ENCODE assay signal across 1 cellular context in the genomic region with DNA sequence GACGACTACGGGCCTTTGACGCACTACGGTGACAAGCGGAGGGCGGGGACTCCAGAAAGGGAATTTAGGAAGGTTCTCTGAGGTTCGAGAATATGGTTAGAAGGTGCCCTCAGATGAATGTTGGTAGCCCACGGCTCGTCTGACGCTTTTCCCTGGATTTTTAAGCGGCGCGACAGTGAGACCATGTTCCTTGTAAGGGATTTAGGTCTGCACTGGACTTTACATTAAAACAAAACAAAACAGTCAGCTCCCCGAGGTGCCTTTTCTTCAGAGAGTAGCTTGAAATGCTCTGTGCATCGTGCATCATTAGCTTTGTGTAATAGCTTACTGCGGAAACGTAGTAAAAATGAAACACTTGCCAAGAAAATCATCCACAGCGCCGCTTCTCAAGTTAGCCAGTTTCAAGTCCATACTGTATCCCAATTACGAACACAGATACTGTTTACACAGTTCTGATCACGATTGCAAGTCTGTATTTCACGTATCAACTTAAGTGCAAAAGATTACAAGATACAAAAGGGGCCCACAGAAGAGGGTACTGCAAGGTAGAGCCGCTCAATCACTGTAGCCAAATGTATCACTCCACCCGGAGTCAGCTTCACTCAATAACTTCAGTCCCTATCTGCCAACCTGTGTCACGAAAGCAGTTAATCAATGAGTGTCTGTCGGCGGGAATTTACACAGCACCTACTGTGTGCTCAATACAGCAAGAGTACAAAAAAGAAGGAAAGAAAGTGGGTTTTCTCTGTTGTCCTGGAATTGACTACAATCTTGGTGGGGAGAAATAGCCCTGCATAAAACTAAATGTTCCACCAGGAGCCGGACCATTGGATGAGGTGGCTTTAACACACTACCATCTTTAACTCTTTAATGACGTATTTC.
TF ChIP-seq lines count a peak whose summit lies in the region.

No MANE protein-coding gene starts in this region.

TF ChIP-seq in endothelial cell of umbilical vein, 7 proteins besides CTCF, POLR2A, EP300 and RAD21 (continued from another document):
- no peak for TF ChIP-seq JUN (IDR thresholded peaks at IDR 0.05; ENCODE audit: borderline replicate concordance, insufficient read depth, insufficient read length, low read depth)
- no peak for TF ChIP-seq MYC (IDR thresholded peaks at IDR 0.05; ENCODE audit: low read depth, low read length)
- TF ChIP-seq EZH2 (IDR thresholded peaks at IDR 0.05; ENCODE audit: borderline replicate concordance, low read depth, low read length, severe bottlenecking) = no peak
- no peak for TF ChIP-seq GATA2 (IDR thresholded peaks at IDR 0.05; ENCODE audit: insufficient read depth, insufficient read length, low read depth, low read length)
- TF ChIP-seq FOS (IDR thresholded peaks at IDR 0.05; ENCODE audit: borderline replicate concordance, insufficient read depth, low read length) = no peak
- TF ChIP-seq, protein P1, sequence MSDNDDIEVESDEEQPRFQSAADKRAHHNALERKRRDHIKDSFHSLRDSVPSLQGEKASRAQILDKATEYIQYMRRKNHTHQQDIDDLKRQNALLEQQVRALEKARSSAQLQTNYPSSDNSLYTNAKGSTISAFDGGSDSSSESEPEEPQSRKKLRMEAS (IDR thresholded peaks at IDR 0.05; ENCODE audit: insufficient read depth, insufficient read length) = no peak
